ENCODE assay signal across 8 cellular contexts in the genomic region with DNA sequence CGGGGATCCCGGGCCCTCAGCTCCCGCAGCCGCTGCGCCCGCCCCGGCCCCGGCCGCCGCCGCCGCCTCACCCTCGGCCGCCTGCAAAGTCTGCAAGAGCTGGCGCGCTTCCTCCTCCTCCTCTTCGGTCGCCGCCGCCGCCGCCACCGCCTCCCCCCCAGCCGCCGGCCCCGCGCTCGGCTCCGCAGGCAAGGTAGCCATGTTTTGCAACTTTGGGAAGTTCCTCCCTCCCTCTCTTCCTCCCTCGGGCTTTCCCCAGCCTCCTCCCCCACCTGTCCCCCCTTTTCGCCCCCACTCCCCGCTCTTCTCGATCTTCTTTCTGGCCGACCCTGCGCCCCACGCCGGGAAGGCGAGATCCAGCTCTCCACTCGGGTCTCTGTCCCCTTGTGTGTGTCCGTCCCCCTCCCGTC. TPM values are rescaled to one million over a fixed set of nuclear protein-coding genes. Genes with fewer than 3 reads are reported as not detected.
DNase-seq lines count a peak whose midpoint lies in the region; ATAC-seq and TF ChIP-seq lines count a peak whose summit lies in the region.

No MANE protein-coding gene starts in this region.

- ATAC-seq in Right ventricle myocardium superior (ENCODE audit: poor library complexity) (no peak), Right ventricle myocardium inferior (no peak), HG03378 (IDR thresholded peaks at IDR 0.05; ENCODE audit: unreplicated experiment) (no peak), GM21717 (IDR thresholded peaks at IDR 0.05; ENCODE audit: unreplicated experiment) (no peak)

- H3K9me3 Mint-ChIP-seq in T-helper 2 cell treated with Interferon-gamma antibody and Interleukin-4, amounts not matched to agents 5 μg/mL and 100 μg/mL, for 36 hours: no peaks in the 10 kb centered on the region

- H3K36me3 ChIP-seq in colonic mucosa: no peaks in the 10 kb centered on the region
- peaks cover 28% of the 10 kb centered on the region for H3K36me3 ChIP-seq in mesodermal cell (ENCODE audit: control insufficient read depth, insufficient read depth, low read length)

- peaks cover 20% of the 10 kb centered on the region for H3K27me3 Mint-ChIP-seq in T-helper 2 cell treated with Interferon-gamma antibody and Interleukin-4, amounts not matched to agents 5 μg/mL and 100 μg/mL, for 36 hours (ENCODE audit: low read depth)

- H3K4me1 Mint-ChIP-seq in T-helper 2 cell treated with Interferon-gamma antibody and Interleukin-4, amounts not matched to agents 5 μg/mL and 100 μg/mL, for 36 hours (ENCODE audit: low read depth): peaks cover 8% of the 10 kb centered on the region

- H3K9ac ChIP-seq in colonic mucosa (ENCODE audit: low read depth in 2 of 2, low read length in 2 of 2): peak overlapping the region; percentile 94 to 95

- WGBS in mesodermal cell (ENCODE audit: insufficient coverage in 2 of 2), 2 experiments: 1% methylated on average over 23 to 40 of the region's 41 CpGs

- H3K4me1 ChIP-seq in colonic mucosa (peaks cover 8% of the 10 kb centered on the region), mesodermal cell (ENCODE audit: control insufficient read depth, insufficient read depth, low read length, poor library complexity, severe bottlenecking) (peaks cover 43% of the 10 kb centered on the region)

- peak overlapping the region; percentile 97 for H3K27ac ChIP-seq in colonic mucosa
- H3K27ac ChIP-seq in mesodermal cell (ENCODE audit: low read depth, low read length, severe bottlenecking): peak overlapping the region; percentile 98

- TF ChIP-seq CTCF in colonic mucosa (IDR thresholded peaks at IDR 0.05): no peak

- no peaks in the 10 kb centered on the region for H3K9me3 ChIP-seq in colonic mucosa
- no peaks in the 10 kb centered on the region for H3K9me3 ChIP-seq in mesodermal cell (ENCODE audit: control insufficient read depth, low read length)

- intact Hi-C loops in Right ventricle myocardium superior (cut with DNase I) (loop anchor here (5.0 kb wide), 2 partner anchors 34 to 51 kb away; no protein-coding TSS in a partner anchor), Right ventricle myocardium inferior (cut with DNase I) (loop anchor here (1.0 kb wide), 1 partner anchor 51 kb away; no protein-coding TSS in a partner anchor), colonic mucosa (cut with DNase I) (loop anchor here (5.0 kb wide), 2 partner anchors 51 to 76 kb away; a partner anchor contains a TSS)

- H3K27ac Mint-ChIP-seq in T-helper 2 cell treated with Interferon-gamma antibody and Interleukin-4, amounts not matched to agents 5 μg/mL and 100 μg/mL, for 36 hours: peak overlapping the region; percentile 65

- peak overlapping the region; percentile 87 for H3K4me3 Mint-ChIP-seq in T-helper 2 cell treated with Interferon-gamma antibody and Interleukin-4, amounts not matched to agents 5 μg/mL and 100 μg/mL, for 36 hours

- no peaks in the 10 kb centered on the region for H3K36me3 Mint-ChIP-seq in T-helper 2 cell treated with Interferon-gamma antibody and Interleukin-4, amounts not matched to agents 5 μg/mL and 100 μg/mL, for 36 hours (ENCODE audit: low read depth)

- H3K4me3 ChIP-seq in colonic mucosa (peak overlapping the region; percentile 77), mesodermal cell (ENCODE audit: extremely low read depth, insufficient read depth, low read length, poor library complexity, severe bottlenecking) (peak overlapping the region; percentile 80)

- DNase-seq in Right ventricle myocardium superior: peak; percentile 69
- DNase-seq in Right ventricle myocardium inferior (ENCODE audit: missing footprints): no peak
- DNase-seq in T-helper 2 cell treated with Interferon-gamma antibody and Interleukin-4, amounts not matched to agents 5 μg/mL and 100 μg/mL, for 36 hours (ENCODE audit: low spot score): no peak
- no peak for DNase-seq in colonic mucosa
- DNase-seq in ureter (ENCODE audit: low spot score): peak; percentile 65

- no peaks in the 10 kb centered on the region for H3K27me3 ChIP-seq in colonic mucosa

RNA-seq across cellular contexts. Expression of a gene that starts 0.4 kb away (rescaled TPM):
- total RNA-seq in Right ventricle myocardium superior: 22.0 TPM
- total RNA-seq in Right ventricle myocardium inferior: 22.3 TPM
- 10 to 100 TPM; 11.0 to 15.8 TPM for total RNA-seq in colonic mucosa
- 29.0 TPM for polyA plus RNA-seq in mesodermal cell (2013, experiment 1 of 2)
- 24.5 TPM for polyA plus RNA-seq in mesodermal cell (2013, experiment 2 of 2)
- 18.1 TPM for total RNA-seq in ureter

RNA-seq across cellular contexts. Expression of a gene that starts 13.6 kb away (rescaled TPM):
- 237 TPM for total RNA-seq in Right ventricle myocardium superior
- total RNA-seq in Right ventricle myocardium inferior: 233 TPM
- total RNA-seq in colonic mucosa: 10 to 100 TPM; 30.6 to 36.0 TPM
- polyA plus RNA-seq in mesodermal cell (2013, experiment 1 of 2): 43.9 TPM
- polyA plus RNA-seq in mesodermal cell (2013, experiment 2 of 2): 38.5 TPM
- 106 TPM for total RNA-seq in ureter

RNA-seq across cellular contexts. Expression of a gene that starts 24.0 kb away (rescaled TPM):
- total RNA-seq in Right ventricle myocardium superior: 57.2 TPM
- 52.0 TPM for total RNA-seq in Right ventricle myocardium inferior
- total RNA-seq in colonic mucosa: 10 to 100 TPM; 29.1 to 43.6 TPM
- 44.6 TPM for polyA plus RNA-seq in mesodermal cell (2013, experiment 1 of 2)
- polyA plus RNA-seq in mesodermal cell (2013, experiment 2 of 2): 38.7 TPM
- 64.2 TPM for total RNA-seq in ureter

RNA-seq across cellular contexts. Expression of a gene that starts 35.4 kb away (rescaled TPM):
- total RNA-seq in Right ventricle myocardium superior: not detected
- not detected for total RNA-seq in Right ventricle myocardium inferior
- not detected for total RNA-seq in colonic mucosa
- polyA plus RNA-seq in mesodermal cell (2013, experiment 1 of 2): not detected
- not detected for polyA plus RNA-seq in mesodermal cell (2013, experiment 2 of 2)
- total RNA-seq in ureter: not detected

RNA-seq across cellular contexts. Expression of a gene that starts 38.0 kb away (rescaled TPM):
- total RNA-seq in Right ventricle myocardium superior (14.5 TPM), Right ventricle myocardium inferior (13.1 TPM), colonic mucosa (10 to 100 TPM; 28.3 to 28.8 TPM), ureter (24.8 TPM)
- 10.3 TPM for polyA plus RNA-seq in mesodermal cell (2013, experiment 1 of 2)
- polyA plus RNA-seq in mesodermal cell (2013, experiment 2 of 2): 8.8 TPM

Comparison
In these comparisons a context has a peak if more than half of its experiments do, and no peak if none do; other contexts are left out.
1. DNase-seq: peak in Right ventricle myocardium superior (single experiment) and ureter (single experiment); none in Right ventricle myocardium inferior (single experiment), T-helper 2 cell treated with Interferon-gamma antibody and Interleukin-4, amounts not matched to agents 5 μg/mL and 100 μg/mL, for 36 hours (single experiment) and colonic mucosa (single experiment).